11 cellular contexts compared by ENCODE assay signal in the genomic region with DNA sequence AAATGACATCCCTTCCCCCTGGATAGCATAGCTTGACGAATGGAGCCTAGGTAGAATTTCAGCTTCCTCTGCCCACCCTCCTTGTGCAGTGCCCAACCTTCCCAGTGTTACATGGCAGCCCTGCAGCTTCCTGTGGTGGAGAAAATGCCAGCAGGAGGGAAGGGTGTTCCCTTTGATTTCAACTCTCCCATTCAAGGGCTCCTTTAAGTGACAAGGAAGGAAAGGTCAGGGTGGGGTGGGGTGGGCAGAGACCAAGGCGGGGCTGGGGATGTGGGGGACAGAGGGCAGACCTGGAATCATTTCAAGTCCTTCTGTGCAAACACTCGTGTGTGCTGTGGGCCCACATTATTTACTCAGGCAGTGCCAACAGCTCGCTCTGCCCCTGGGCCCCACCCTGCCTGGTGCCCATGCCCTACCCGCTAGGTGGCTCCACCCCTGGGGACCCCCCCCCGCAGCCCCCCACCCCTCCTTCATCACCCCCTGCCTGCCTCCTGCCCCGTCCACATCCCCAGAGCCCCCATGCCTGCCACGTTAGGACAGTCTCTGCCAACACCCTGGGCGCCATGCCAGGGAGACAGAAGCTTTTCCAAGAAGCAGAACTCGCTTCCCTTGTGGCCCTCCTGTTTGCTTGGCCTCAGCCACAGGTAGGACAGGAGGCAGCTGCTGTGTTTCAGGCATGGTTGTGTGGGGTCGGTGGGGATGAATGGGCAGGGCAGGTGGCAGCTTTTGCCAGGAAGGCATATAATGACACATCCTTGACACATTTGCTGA. TPM values are rescaled to one million over a fixed set of nuclear protein-coding genes. Genes with fewer than 3 reads are reported as not detected.
DNase-seq lines count a peak whose midpoint lies in the region; ATAC-seq and TF ChIP-seq lines count a peak whose summit lies in the region.
"Had no signal": no experiment of that assay in that cellular context is flagged by ENCODE, and none has a peak within 500 bp of the region (broad histone marks: within the 10 kb centered on the region; RNA-seq: fewer than 3 reads in every experiment).

No MANE protein-coding gene starts in this region.

- ATAC-seq in stimulated activated naive CD8-positive, alpha-beta T cell treated with anti-CD3 and anti-CD28 coated beads, Interleukin-15, amount 100 ng/mL, for 72 hours: peak; percentile 34
- ATAC-seq in stimulated activated naive CD8-positive, alpha-beta T cell treated with anti-CD3 and anti-CD28 coated beads, Interleukin-15, Interleukin-2, amounts not matched to agents 100 U/mL and 50 U/mL, for 24 hours: no peak
- ATAC-seq in SK-N-SH treated with all-trans-retinoic acid at 6 μM for 48 hours: peak; percentile 36; the same call in 2 of the 3 replicates
- ATAC-seq in left colon: peak; percentile 83
- no peak for ATAC-seq in HG03460 (IDR thresholded peaks at IDR 0.05; ENCODE audit: unreplicated experiment)
- ATAC-seq in GM19467 (IDR thresholded peaks at IDR 0.05; ENCODE audit: unreplicated experiment): no peak

- H3K4me3 Mint-ChIP-seq in stimulated activated naive CD8-positive, alpha-beta T cell treated with anti-CD3 and anti-CD28 coated beads, Interleukin-15, amount 100 ng/mL, for 72 hours: no peak overlapping the region
- H3K4me3 Mint-ChIP-seq: activated naive CD4-positive, alpha-beta T cell treated with anti-CD3 and anti-CD28 coated beads, Interleukin-2, amount 10 ng/mL, durations not matched to agents 7 days and 5 days; HFFc6; T-helper 2 cell treated with Interferon-gamma antibody and Interleukin-4, amounts not matched to agents 5 μg/mL and 100 μg/mL, for 36 hours had no signal

- H3K27me3 Mint-ChIP-seq in stimulated activated naive CD8-positive, alpha-beta T cell treated with anti-CD3 and anti-CD28 coated beads, Interleukin-15, amount 100 ng/mL, for 72 hours: peaks cover 5% of the 10 kb centered on the region

- intact Hi-C loops in left colon (cut with DNase I, micrococcal nuclease): no loop called here

- no peak overlapping the region for H3K27ac Mint-ChIP-seq in stimulated activated naive CD8-positive, alpha-beta T cell treated with anti-CD3 and anti-CD28 coated beads, Interleukin-15, amount 100 ng/mL, for 72 hours
- H3K27ac Mint-ChIP-seq: activated naive CD4-positive, alpha-beta T cell treated with anti-CD3 and anti-CD28 coated beads, Interleukin-2, amount 10 ng/mL, durations not matched to agents 7 days and 5 days; HFFc6; T-helper 2 cell treated with Interferon-gamma antibody and Interleukin-4, amounts not matched to agents 5 μg/mL and 100 μg/mL, for 36 hours had no signal

- no peaks in the 10 kb centered on the region for H3K9me3 Mint-ChIP-seq in stimulated activated naive CD8-positive, alpha-beta T cell treated with anti-CD3 and anti-CD28 coated beads, Interleukin-15, amount 100 ng/mL, for 72 hours
- H3K9me3 Mint-ChIP-seq: activated naive CD4-positive, alpha-beta T cell treated with anti-CD3 and anti-CD28 coated beads, Interleukin-2, amount 10 ng/mL, durations not matched to agents 7 days and 5 days; HFFc6; T-helper 2 cell treated with Interferon-gamma antibody and Interleukin-4, amounts not matched to agents 5 μg/mL and 100 μg/mL, for 36 hours had no signal

- DNase-seq in stimulated activated naive CD8-positive, alpha-beta T cell treated with anti-CD3 and anti-CD28 coated beads, Interleukin-15, amount 100 ng/mL, for 72 hours: no peak
- DNase-seq in stimulated activated naive CD8-positive, alpha-beta T cell treated with anti-CD3 and anti-CD28 coated beads, Interleukin-15, Interleukin-2, amounts not matched to agents 100 U/mL and 50 U/mL, for 24 hours: no peak
- DNase-seq in left colon (peak; percentile 80 to 82), T-helper 9 cell (no peak), NCI-H128 (lab: John Stamatoyannopoulos, UW; ENCODE audit: unreplicated experiment) (no peak)
- DNase-seq: activated naive CD4-positive, alpha-beta T cell treated with anti-CD3 and anti-CD28 coated beads, Interleukin-2, amount 10 ng/mL, durations not matched to agents 7 days and 5 days; HFFc6 had no signal

- H3K4me1 Mint-ChIP-seq in stimulated activated naive CD8-positive, alpha-beta T cell treated with anti-CD3 and anti-CD28 coated beads, Interleukin-15, amount 100 ng/mL, for 72 hours: peaks cover 5% of the 10 kb centered on the region
- H3K4me1 Mint-ChIP-seq: activated naive CD4-positive, alpha-beta T cell treated with anti-CD3 and anti-CD28 coated beads, Interleukin-2, amount 10 ng/mL, durations not matched to agents 7 days and 5 days had no signal

TF ChIP-seq in SK-N-SH treated with all-trans-retinoic acid at 6 μM for 48 hours, 23 proteins besides CTCF, POLR2A, EP300 and RAD21:
- TF ChIP-seq CSRNP3 (CRISPR knock-in tag; IDR thresholded peaks at IDR 0.05) (no peak), ZFP30 (CRISPR knock-in tag; IDR thresholded peaks at IDR 0.05) (no peak), TOX (CRISPR knock-in tag; IDR thresholded peaks at IDR 0.05; ENCODE audit: borderline replicate concordance) (no peak), ZC3H10 (CRISPR knock-in tag; IDR thresholded peaks at IDR 0.05) (no peak), OSR1 (CRISPR knock-in tag; IDR thresholded peaks at IDR 0.05) (no peak), ZFP3 (CRISPR knock-in tag; IDR thresholded peaks at IDR 0.05) (no peak), PATZ1 (CRISPR knock-in tag; IDR thresholded peaks at IDR 0.05; ENCODE audit: borderline replicate concordance) (no peak), ZNF8 (CRISPR knock-in tag; IDR thresholded peaks at IDR 0.05) (no peak), SNAI2 (CRISPR knock-in tag; IDR thresholded peaks at IDR 0.05) (no peak), PPARA (CRISPR knock-in tag; IDR thresholded peaks at IDR 0.05; ENCODE audit: borderline replicate concordance) (no peak), ISL1 (CRISPR knock-in tag; IDR thresholded peaks at IDR 0.05) (no peak), TCF4 (CRISPR knock-in tag; IDR thresholded peaks at IDR 0.05; ENCODE audit: borderline replicate concordance) (no peak), POU6F1 (CRISPR knock-in tag; IDR thresholded peaks at IDR 0.05; ENCODE audit: borderline replicate concordance, low read depth) (no peak)
- TF ChIP-seq, protein P1, sequence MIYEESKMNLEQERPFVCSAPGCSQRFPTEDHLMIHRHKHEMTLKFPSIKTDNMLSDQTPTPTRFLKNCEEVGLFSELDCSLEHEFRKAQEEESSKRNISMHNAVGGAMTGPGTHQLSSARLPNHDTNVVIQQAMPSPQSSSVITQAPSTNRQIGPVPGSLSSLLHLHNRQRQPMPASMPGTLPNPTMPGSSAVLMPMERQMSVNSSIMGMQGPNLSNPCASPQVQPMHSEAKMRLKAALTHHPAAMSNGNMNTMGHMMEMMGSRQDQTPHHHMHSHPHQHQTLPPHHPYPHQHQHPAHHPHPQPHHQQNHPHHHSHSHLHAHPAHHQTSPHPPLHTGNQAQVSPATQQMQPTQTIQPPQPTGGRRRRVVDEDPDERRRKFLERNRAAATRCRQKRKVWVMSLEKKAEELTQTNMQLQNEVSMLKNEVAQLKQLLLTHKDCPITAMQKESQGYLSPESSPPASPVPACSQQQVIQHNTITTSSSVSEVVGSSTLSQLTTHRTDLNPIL (CRISPR knock-in tag; IDR thresholded peaks at IDR 0.05; ENCODE audit: low read depth): no peak

RNA-seq across cellular contexts. Expression of gene SPDEF, which starts 9.4 kb away (rescaled TPM):
- total RNA-seq in left colon: 10 to 100 TPM; 59.4 to 73.5 TPM
- total RNA-seq: HFFc6 had no signal

Comparison
In these comparisons a context has a peak if more than half of its experiments do, and no peak if none do; other contexts are left out.
1. ATAC-seq: peak in stimulated activated naive CD8-positive, alpha-beta T cell treated with anti-CD3 and anti-CD28 coated beads, Interleukin-15, amount 100 ng/mL, for 72 hours (single experiment), SK-N-SH treated with all-trans-retinoic acid at 6 μM for 48 hours (single experiment) and left colon (single experiment); none in stimulated activated naive CD8-positive, alpha-beta T cell treated with anti-CD3 and anti-CD28 coated beads, Interleukin-15, Interleukin-2, amounts not matched to agents 100 U/mL and 50 U/mL, for 24 hours (single experiment), HG03460 (single experiment) and GM19467 (single experiment).
2. DNase-seq: peak in left colon (2 of 2); none in stimulated activated naive CD8-positive, alpha-beta T cell treated with anti-CD3 and anti-CD28 coated beads, Interleukin-15, amount 100 ng/mL, for 72 hours (0 of 2), stimulated activated naive CD8-positive, alpha-beta T cell treated with anti-CD3 and anti-CD28 coated beads, Interleukin-15, Interleukin-2, amounts not matched to agents 100 U/mL and 50 U/mL, for 24 hours (single experiment), T-helper 9 cell (single experiment) and NCI-H128 (single experiment).